ENCODE assay signal across 2 cellular contexts in genomic region chr7:90248706-90249105, GRCh38.
TF ChIP-seq lines count a peak whose summit lies in the region.

No MANE protein-coding gene starts in this region.

TF ChIP-seq in HepG2, 621 proteins besides CTCF, POLR2A, EP300 and RAD21:
- no peak for TF ChIP-seq PRDM10 (CRISPR knock-in tag; IDR thresholded peaks at IDR 0.05; ENCODE audit: low read depth)
- peak; percentile 26 to 61; a peak in 3 of 4 replicates for TF ChIP-seq MAFK (conservative IDR thresholded peaks at IDR 0.05 in 1 of 2, IDR thresholded peaks at IDR 0.05 in 1 of 2; ENCODE audit: low read length in 2 of 2)
- peak; percentile 36 for TF ChIP-seq MAFF (IDR thresholded peaks at IDR 0.05; ENCODE audit: low read depth, low read length)

TF ChIP-seq in IMR-90, 13 proteins besides CTCF, POLR2A, EP300 and RAD21:
- TF ChIP-seq MAFK (IDR thresholded peaks at IDR 0.05; ENCODE audit: low read depth, low read length) (peak; percentile 60), CHD1 (IDR thresholded peaks at IDR 0.05; ENCODE audit: low read depth, low read length) (no peak)
